24 cellular contexts compared by ENCODE assay signal in the genomic region with DNA sequence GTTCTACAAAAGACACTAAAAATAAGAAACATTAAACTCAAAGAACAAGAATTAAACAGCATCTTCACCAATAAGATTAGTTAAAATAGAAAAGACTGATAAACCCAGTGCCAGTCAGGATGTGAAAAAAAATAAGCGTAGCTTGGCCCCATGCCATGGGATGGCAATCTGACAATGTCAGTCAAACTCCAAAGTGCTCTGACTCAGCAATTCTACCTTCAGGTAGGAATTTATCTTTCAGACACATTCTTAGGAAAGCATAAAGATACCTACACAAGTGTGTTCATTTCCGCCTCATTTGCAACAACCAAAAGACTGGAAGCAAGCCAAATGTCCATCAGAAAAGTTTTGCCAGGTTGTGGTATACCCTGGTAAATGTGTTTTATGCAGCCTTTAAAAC. TPM values are rescaled to one million over a fixed set of nuclear protein-coding genes. Genes with fewer than 3 reads are reported as not detected.
DNase-seq lines count a peak whose midpoint lies in the region; ATAC-seq and TF ChIP-seq lines count a peak whose summit lies in the region.
"Had no signal": no experiment of that assay in that cellular context is flagged by ENCODE, and none has a peak within 500 bp of the region (broad histone marks: within the 10 kb centered on the region; RNA-seq: fewer than 3 reads in every experiment).

No MANE protein-coding gene starts in this region.

- H3K4me1 Mint-ChIP-seq in H9 = peaks cover 4 to 12% of the 10 kb centered on the region in 2 experiments

- H3K36me3 Mint-ChIP-seq in H9 (ENCODE audit: insufficient read depth in 1 of 3, low read depth in 3 of 3) = no peaks in the 10 kb centered on the region; a peak in 1 of 7 replicates

- no peak overlapping the region for H3K23ac ChIP-seq in H9 (ENCODE audit: insufficient read length, low read depth, low read length)

- no peaks in the 10 kb centered on the region for H4K20me1 ChIP-seq in BLaER1 treated with 17β-estradiol and CSF1 and Interleukin-3, amounts not matched to agents 10 nM and 100 nM
- no peaks in the 10 kb centered on the region for H4K20me1 ChIP-seq in H9 (ENCODE audit: control insufficient read depth, insufficient read depth, insufficient read length)

- H4K5ac ChIP-seq in H9 (ENCODE audit: insufficient read length, low read depth, low read length) = no peak overlapping the region

- no CpG with 5 or more reads among the region's 2 CpGs for WGBS in H9 (ENCODE audit: extremely low coverage, insufficient read length, low lambda C conversion rate)

- no peaks in the 10 kb centered on the region for H3K9me3 Mint-ChIP-seq in H9
- H3K9me3 Mint-ChIP-seq: stimulated activated naive CD8-positive, alpha-beta T cell treated with anti-CD3 and anti-CD28 coated beads, Interleukin-15, Interleukin-2, amounts not matched to agents 100 ng/mL and 50 ng/mL, for 24 hours had no signal

- H4K8ac ChIP-seq in H9 (replicated peaks; ENCODE audit: insufficient read length, low read depth, low read length) = no peak overlapping the region

- H3K23me2 ChIP-seq in H9 (ENCODE audit: insufficient read length, low read depth, low read length, poor library complexity, severe bottlenecking) = no peaks in the 10 kb centered on the region

- H3K27ac Mint-ChIP-seq in H9 = no peak overlapping the region; a peak in 1 of 7 replicates
- H3K27ac Mint-ChIP-seq: stimulated activated naive CD8-positive, alpha-beta T cell treated with anti-CD3 and anti-CD28 coated beads, Interleukin-15, Interleukin-2, amounts not matched to agents 100 ng/mL and 50 ng/mL, for 24 hours had no signal

- H4K91ac ChIP-seq in H9 (ENCODE audit: insufficient read length, low read depth, low read length) = no peak overlapping the region

- H3K36me3 ChIP-seq in BLaER1 treated with 17β-estradiol and CSF1 and Interleukin-3, amounts not matched to agents 10 nM and 100 nM = no peaks in the 10 kb centered on the region
- H3K36me3 ChIP-seq: heart left ventricle, upper lobe of right lung had no signal

- no peak overlapping the region for H2BK12ac ChIP-seq in H9 (ENCODE audit: insufficient read length, low read depth, low read length)

- peak overlapping the region in 6 of 11 experiments; percentile 2 to 48 (median 22); a peak in 8 of 22 replicates for H3K4me2 ChIP-seq in BLaER1 treated with 17β-estradiol and CSF1 and Interleukin-3, amounts not matched to agents 10 nM and 100 nM
- H3K4me2 ChIP-seq in H9 (ENCODE audit: insufficient read depth, insufficient read length, low read length) = no peak overlapping the region

- H3K4me3 ChIP-seq in BLaER1 treated with 17β-estradiol and CSF1 and Interleukin-3, amounts not matched to agents 10 nM and 100 nM = no peak overlapping the region
- H3K4me3 ChIP-seq in epithelial cell of esophagus (ENCODE audit: low read length) = no peak overlapping the region
- H3K4me3 ChIP-seq: heart left ventricle, SK-N-MC, upper lobe of right lung had no signal

- H3K79me2 ChIP-seq in H9 (ENCODE audit: insufficient read depth, low read length) = no peaks in the 10 kb centered on the region

- no peak overlapping the region for H2AK5ac ChIP-seq in H9 (ENCODE audit: insufficient read length, low read length)

- no peaks in the 10 kb centered on the region for H3K79me1 ChIP-seq in H9 (ENCODE audit: insufficient read depth, low read depth, low read length, poor library complexity, severe bottlenecking)

- no peak overlapping the region for H3K14ac ChIP-seq in H9 (ENCODE audit: insufficient read depth, low read length)

- H3K9me3 ChIP-seq in BLaER1 treated with 17β-estradiol and CSF1 and Interleukin-3, amounts not matched to agents 10 nM and 100 nM (replicated peaks in 1 of 11) = 0 out of 22 replicates have a peak, but pooled peaks cover 0 to 4% (median 0%) of the 10 kb centered on the region in 11 experiments
- no peaks in the 10 kb centered on the region for H3K9me3 ChIP-seq in H9 (ENCODE audit: control insufficient read depth, low read depth, low read length)
- H3K9me3 ChIP-seq: upper lobe of right lung had no signal

- H3K4ac ChIP-seq in H9 (ENCODE audit: low read depth, low read length) = no peak overlapping the region

- no peak overlapping the region for H2BK20ac ChIP-seq in H9 (ENCODE audit: low read depth, low read length, poor library complexity, severe bottlenecking)

- no peak overlapping the region for H2AFZ ChIP-seq in H9 (ENCODE audit: low read length)

- DNase-seq in H9 (no peak), NCI-H69 (lab: John Stamatoyannopoulos, UW) (peak; percentile 38), epithelial cell of esophagus (ENCODE audit: low read depth) (peak; percentile 52), T-helper 9 cell (no peak), 8988T (no peak)
- DNase-seq in central memory CD4-positive, alpha-beta T cell = no peak
- DNase-seq: activated CD4-positive, alpha-beta T cell treated with anti-CD3 and anti-CD28 coated beads for 4 hours; activated CD8-positive, alpha-beta memory T cell treated with anti-CD3 and anti-CD28 coated beads, Interleukin-2, amount 50 U/mL, for 4 hours; activated gamma-delta T cell; amniotic stem cell; cerebellar nuclear complex; effector CD8-positive, alpha-beta T cell; GDM1; MM.1S; NCI-H2029 treated with DMSO at 0.1 percent for 48 hours; NCI-H748 treated with DMSO at 0.1 percent for 48 hours; T1000; upper lobe of right lung had no signal

- H3K9ac ChIP-seq in BLaER1 treated with 17β-estradiol and CSF1 and Interleukin-3, amounts not matched to agents 10 nM and 100 nM = no peak overlapping the region
- no peak overlapping the region for H3K9ac ChIP-seq in H9 (ENCODE audit: extremely low read depth, insufficient read length, low read length)

- no peak overlapping the region for H2BK120ac ChIP-seq in H9 (ENCODE audit: low read depth, low read length, poor library complexity, severe bottlenecking)

- no peak overlapping the region for H2BK5ac ChIP-seq in H9 (ENCODE audit: insufficient read length, low read length)

- peak overlapping the region; percentile 36 for H3T11ph ChIP-seq in H9 (ENCODE audit: low read length)

- peaks cover 11 to 54% (median 34%) of the 10 kb centered on the region in 10 experiments for H3K4me1 ChIP-seq in BLaER1 treated with 17β-estradiol and CSF1 and Interleukin-3, amounts not matched to agents 10 nM and 100 nM
- H3K4me1 ChIP-seq in H9 (ENCODE audit: insufficient read depth, low read length) = no peaks in the 10 kb centered on the region
- H3K4me1 ChIP-seq: upper lobe of right lung had no signal

- H3K18ac ChIP-seq in H9 (ENCODE audit: insufficient read length, low read depth, low read length) = no peak overlapping the region

- TF ChIP-seq CTCF in H9 (conservative IDR thresholded peaks at IDR 0.05) (no peak), epithelial cell of esophagus (IDR thresholded peaks at IDR 0.05; ENCODE audit: insufficient read depth, low read depth, low read length, missing control alignments) (no peak)

- H3K27me3 ChIP-seq in BLaER1 treated with 17β-estradiol and CSF1 and Interleukin-3, amounts not matched to agents 10 nM and 100 nM = no peaks in the 10 kb centered on the region
- no peaks in the 10 kb centered on the region for H3K27me3 ChIP-seq in H9 (ENCODE audit: insufficient read depth, low read length)

- H2BK15ac ChIP-seq in H9 (ENCODE audit: low read depth, low read length) = no peak overlapping the region

- ATAC-seq in HG03457 (IDR thresholded peaks at IDR 0.05; ENCODE audit: unreplicated experiment) = no peak
- ATAC-seq: heart left ventricle, sciatic nerve, upper lobe of right lung had no signal

- no peak overlapping the region for H3K56ac ChIP-seq in H9 (ENCODE audit: insufficient read length, low read depth, low read length)

- H3K27ac ChIP-seq in BLaER1 treated with 17β-estradiol and CSF1 and Interleukin-3, amounts not matched to agents 10 nM and 100 nM = peak overlapping the region in 5 of 11 experiments; percentile 4 to 97 (median 49); a peak in 6 of 22 replicates
- no peak overlapping the region for H3K27ac ChIP-seq in H9 (ENCODE audit: insufficient read length, low read depth, low read length)
- H3K27ac ChIP-seq: heart left ventricle, SK-N-MC, upper lobe of right lung had no signal

- H3K4me3 Mint-ChIP-seq in H9 = no peak overlapping the region
- H3K4me3 Mint-ChIP-seq: stimulated activated naive CD8-positive, alpha-beta T cell treated with anti-CD3 and anti-CD28 coated beads, Interleukin-15, Interleukin-2, amounts not matched to agents 100 ng/mL and 50 ng/mL, for 24 hours had no signal

- H3K27me3 Mint-ChIP-seq in H9 (ENCODE audit: low read depth) = peaks cover 3% of the 10 kb centered on the region; the same call in 1 of the 2 replicates

RNA-seq across cellular contexts. Expression of a gene that starts 9.1 kb away (rescaled TPM):
- not detected in 2 replicates for total RNA-seq in H9 (2021)

RNA-seq across cellular contexts. Expression of a gene that starts 38.7 kb away (rescaled TPM):
- total RNA-seq in H9 (2021) = 17.3 and 19.0 TPM in 2 replicates

RNA-seq across cellular contexts. Expression of a gene that starts 51.5 kb away (rescaled TPM):
- 0.11 and 0.17 TPM in 2 replicates for total RNA-seq in H9 (2021)
- total RNA-seq: heart left ventricle, sciatic nerve, upper lobe of right lung had no signal

Comparison
In these comparisons a context has a peak if more than half of its experiments do, and no peak if none do; other contexts are left out.
1. DNase-seq: peak in NCI-H69 (single experiment) and epithelial cell of esophagus (single experiment); none in H9 (single experiment), T-helper 9 cell (single experiment), central memory CD4-positive, alpha-beta T cell (single experiment) and 8988T (single experiment).